19 cellular contexts compared by ENCODE assay signal in genomic region chr12:17134315-17134714, GRCh38.
"Had no signal": no experiment of that assay in that cellular context is flagged by ENCODE, and none has a peak within 500 bp of the region (broad histone marks: within the 10 kb centered on the region; RNA-seq: fewer than 3 reads in every experiment).

No MANE protein-coding gene starts in this region.

- H3K4me1 ChIP-seq: body of pancreas, sigmoid colon, upper lobe of left lung had no signal

- H3K36me3 ChIP-seq: sigmoid colon, thoracic aorta, upper lobe of left lung had no signal

- H3K36me3 Mint-ChIP-seq: activated naive CD4-positive, alpha-beta T cell treated with anti-CD3 and anti-CD28 coated beads, Interleukin-2, amount 50 U/mL, for 24 hours; natural killer cell treated with Interleukin-12 subunit alpha and Interleukin-12 subunit beta and Interleukin-15 and Interleukin-18, amount 100 ng/mL, for 72 hours; WTC11 had no signal

- H3K4me3 Mint-ChIP-seq: activated naive CD4-positive, alpha-beta T cell treated with anti-CD3 and anti-CD28 coated beads, Interleukin-2, amount 50 U/mL, for 24 hours; natural killer cell treated with Interleukin-12 subunit alpha and Interleukin-12 subunit beta and Interleukin-15 and Interleukin-18, amount 100 ng/mL, for 72 hours; WTC11 had no signal

- H3K27ac Mint-ChIP-seq: activated naive CD4-positive, alpha-beta T cell treated with anti-CD3 and anti-CD28 coated beads, Interleukin-2, amount 50 U/mL, for 24 hours; natural killer cell treated with Interleukin-12 subunit alpha and Interleukin-12 subunit beta and Interleukin-15 and Interleukin-18, amount 100 ng/mL, for 72 hours; progenitor cell of endocrine pancreas; WTC11 had no signal

- H3K4me1 Mint-ChIP-seq: activated naive CD4-positive, alpha-beta T cell treated with anti-CD3 and anti-CD28 coated beads, Interleukin-2, amount 50 U/mL, for 24 hours; WTC11 had no signal

- H3K27ac ChIP-seq: body of pancreas, sigmoid colon, thoracic aorta, upper lobe of left lung had no signal

- H3K4me3 ChIP-seq: body of pancreas, sigmoid colon, thoracic aorta, upper lobe of left lung had no signal

- H3K27me3 ChIP-seq: body of pancreas, sigmoid colon, upper lobe of left lung had no signal

- DNase-seq: activated gamma-delta T cell treated with Interleukin-2 at 50 U/mL for 16 hours; activated T-cell treated with anti-CD3 and anti-CD28 coated beads, Interleukin-2, amount 50 U/mL, for 1 hour; anterior cingulate cortex; body of pancreas; erythroblast; foreskin fibroblast; hippocampal formation; left ventricle myocardium superior; retina; sigmoid colon; stimulated activated CD4-positive, alpha-beta T cell treated with anti-CD3 and anti-CD28 coated beads, Interleukin-2, amount 100 ng/mL, for 48 hours; stimulated activated CD8-positive, alpha-beta memory T cell treated with anti-CD3 and anti-CD28 coated beads, Interleukin-4, amount 100 ng/mL, for 48 hours; stimulated activated naive CD4-positive, alpha-beta T cell treated with Interleukin-2 at 50 U/mL for 16 hours; upper lobe of left lung had no signal

- H3K27me3 Mint-ChIP-seq: activated naive CD4-positive, alpha-beta T cell treated with anti-CD3 and anti-CD28 coated beads, Interleukin-2, amount 50 U/mL, for 24 hours; natural killer cell treated with Interleukin-12 subunit alpha and Interleukin-12 subunit beta and Interleukin-15 and Interleukin-18, amount 100 ng/mL, for 72 hours; progenitor cell of endocrine pancreas had no signal

- H3K9me3 Mint-ChIP-seq: activated naive CD4-positive, alpha-beta T cell treated with anti-CD3 and anti-CD28 coated beads, Interleukin-2, amount 50 U/mL, for 24 hours; WTC11 had no signal

- ATAC-seq: body of pancreas; left ventricle myocardium superior; natural killer cell treated with Interleukin-12 subunit alpha and Interleukin-12 subunit beta and Interleukin-15 and Interleukin-18, amount 100 ng/mL, for 72 hours; WTC11 had no signal
